In genomic region chr11:47270331-47271271, GRCh38 we compare ENCODE assay signal across 8 cellular contexts. TPM values are rescaled to one million over a fixed set of nuclear protein-coding genes. Genes with fewer than 3 reads are reported as not detected.
DNase-seq lines count a peak whose midpoint lies in the region; ATAC-seq and TF ChIP-seq lines count a peak whose summit lies in the region.

No MANE protein-coding gene starts in this region.

- peak overlapping the region; percentile 71 to 89 (median 86) for H3K27ac Mint-ChIP-seq in CD8-positive, alpha-beta memory T cell

- peaks cover 0 to 33% (median 4%) of the 10 kb centered on the region in 3 donors for H3K36me3 Mint-ChIP-seq in CD8-positive, alpha-beta memory T cell

- 1 to 2% (median 1%) methylated on average over 22 to 34 of the region's 34 CpGs for WGBS in spleen, 5 donors

- CTCF ChIA-PET in CD8-positive, alpha-beta memory T cell (lab: Charles Lee), result interaction anchor here (0.8 to 2.4 kb wide), 6 partner anchors 12 to 99 kb away, joined by 3 to 9 read pairs (median 5); partner anchors contain the start of gene DDB2

- POLR2A ChIA-PET in CD8-positive, alpha-beta memory T cell (lab: Charles Lee), result interaction anchor here (0.6 to 1.5 kb wide), 7 partner anchors 10 to 383 kb away, joined by 3 to 8 read pairs (median 3); partner anchors contain the start of genes ACP2, ARFGAP2 and DDB2

- no peaks in the 10 kb centered on the region for H3K9me3 Mint-ChIP-seq in CD8-positive, alpha-beta memory T cell

- no peak for TF ChIP-seq POLR2A in spleen (IDR thresholded peaks at IDR 0.05)

- peaks cover 49 to 58% (median 53%) of the 10 kb centered on the region in 3 donors for H3K4me1 Mint-ChIP-seq in CD8-positive, alpha-beta memory T cell

- ATAC-seq in GM21515 (IDR thresholded peaks at IDR 0.05; ENCODE audit: unreplicated experiment), result no peak
- no peak for ATAC-seq in GM19463 (IDR thresholded peaks at IDR 0.05; ENCODE audit: unreplicated experiment)

- in situ Hi-C loops in SK-MEL-5 (cut with HindIII; ENCODE audit: low pct_unique_long_range_greater_than_20kb, low sequenced_read_pairs), result no loop called here
- in situ Hi-C loops in T47D (cut with HindIII; ENCODE audit: low pct_unique_long_range_greater_than_20kb, low sequenced_read_pairs), result no loop called here

- H3K4me1 ChIP-seq in CD8-positive, alpha-beta memory T cell (ENCODE audit: insufficient read depth, low read length), result peaks cover 34% of the 10 kb centered on the region
- H3K4me1 ChIP-seq in spleen, result peaks cover 30 to 70% (median 56%) of the 10 kb centered on the region in 6 donors

- no peak for TF ChIP-seq CTCF in spleen (IDR thresholded peaks at IDR 0.05 in 8 of 11, conservative IDR thresholded peaks at IDR 0.05 in 3 of 11)

- intact Hi-C loops in spleen (cut with DNase I; ENCODE audit: low total_unique reads), result no loop called here

- H3K27me3 ChIP-seq in CD8-positive, alpha-beta memory T cell (ENCODE audit: insufficient read depth, low read length, poor library complexity, severe bottlenecking), result no peaks in the 10 kb centered on the region
- no peaks in the 10 kb centered on the region for H3K27me3 ChIP-seq in spleen (replicated peaks in 1 of 7)

- H3K9me3 ChIP-seq in CD8-positive, alpha-beta memory T cell (ENCODE audit: low read length), result no peaks in the 10 kb centered on the region
- H3K9me3 ChIP-seq in spleen, result no peaks in the 10 kb centered on the region

- peak overlapping the region; percentile 83 for H3K27ac ChIP-seq in CD8-positive, alpha-beta memory T cell (ENCODE audit: low read depth, low read length)
- peak overlapping the region; percentile 96 to 99 (median 98) for H3K27ac ChIP-seq in spleen

- H3K27me3 Mint-ChIP-seq in CD8-positive, alpha-beta memory T cell, result no peaks in the 10 kb centered on the region

- H3K4me3 Mint-ChIP-seq in CD8-positive, alpha-beta memory T cell, result peak overlapping the region; percentile 78 to 95 (median 88)

- H3K36me3 ChIP-seq in CD8-positive, alpha-beta memory T cell (ENCODE audit: insufficient read depth, low read length), result peaks cover 19% of the 10 kb centered on the region
- peaks cover 0 to 21% (median 14%) of the 10 kb centered on the region in 6 donors for H3K36me3 ChIP-seq in spleen

- peak; percentile 20 to 57 (median 39) for DNase-seq in CD8-positive, alpha-beta memory T cell
- DNase-seq in HuH-7 (ENCODE audit: low spot score) (peak; percentile 41), SK-MEL-5 (ENCODE audit: low read depth, low spot score) (peak; percentile 53), T47D (ENCODE audit: low read depth in 1 of 2, low spot score in 1 of 2) (peak; percentile 45 to 58), iris pigment epithelial cell (ENCODE audit: low read depth) (peak; percentile 65), spleen (peak; percentile 79)

- peak overlapping the region; percentile 66 for H3K4me3 ChIP-seq in CD8-positive, alpha-beta memory T cell (ENCODE audit: low read length)
- peak overlapping the region; percentile 60 to 93 (median 72) for H3K4me3 ChIP-seq in spleen

RNA-seq across cellular contexts. Expression of gene MADD, which starts 0.7 kb away (rescaled TPM):
- total RNA-seq in CD8-positive, alpha-beta memory T cell, result 10 to 100 TPM; 62.1 to 65.7 TPM
- polyA plus RNA-seq in CD8-positive, alpha-beta memory T cell, result 30.5 TPM
- total RNA-seq in SK-MEL-5 (2014; rRNA removed; shearing (Covaris generic)), result 15.7 and 16.2 TPM in 2 replicates
- 35.5 and 48.7 TPM in 2 replicates for polyA plus RNA-seq in SK-MEL-5 (2015; cell fraction: cytosol; rRNA removed)
- 98.9 and 146 TPM in 2 replicates for polyA plus RNA-seq in SK-MEL-5 (2015; cell fraction: nucleus; rRNA removed)
- 10 to 100 TPM; 53.6 to 82.4 (median 70.1) TPM for total RNA-seq in spleen
- polyA plus RNA-seq in spleen, result 10 to 100 TPM; 15.7 to 35.0 (median 26.1) TPM

RNA-seq across cellular contexts. Expression of gene NR1H3, which starts 12.8 kb away (rescaled TPM):
- total RNA-seq in CD8-positive, alpha-beta memory T cell, result 10 to 100 TPM in 1 of 2 experiments, 1 to 10 TPM in 1; 9.6 to 13.6 TPM
- polyA plus RNA-seq in CD8-positive, alpha-beta memory T cell, result 3.7 TPM
- total RNA-seq in SK-MEL-5 (2014; rRNA removed; shearing (Covaris generic)), result 6.7 and 7.4 TPM in 2 replicates
- polyA plus RNA-seq in SK-MEL-5 (2015; cell fraction: cytosol; rRNA removed), result 5.6 and 6.5 TPM in 2 replicates
- polyA plus RNA-seq in SK-MEL-5 (2015; cell fraction: nucleus; rRNA removed), result 23.9 and 42.9 TPM in 2 replicates
- total RNA-seq in spleen, result 100 to 1,000 TPM in 5 of 7 donors, 10 to 100 TPM in 2; 59.1 to 129 (median 119) TPM
- polyA plus RNA-seq in spleen, result 100 to 1,000 TPM; 136 to 227 (median 219) TPM

RNA-seq across cellular contexts. Expression of gene ACP2, which starts 22.0 kb away (rescaled TPM):
- total RNA-seq in CD8-positive, alpha-beta memory T cell, result 10 to 100 TPM; 24.1 to 24.5 TPM
- 14.6 TPM for polyA plus RNA-seq in CD8-positive, alpha-beta memory T cell
- 38.8 and 44.8 TPM in 2 replicates for total RNA-seq in SK-MEL-5 (2014; rRNA removed; shearing (Covaris generic))
- polyA plus RNA-seq in SK-MEL-5 (2015; cell fraction: cytosol; rRNA removed), result 87.9 and 106 TPM in 2 replicates
- polyA plus RNA-seq in SK-MEL-5 (2015; cell fraction: nucleus; rRNA removed), result 54.4 and 54.6 TPM in 2 replicates
- total RNA-seq in spleen, result 100 to 1,000 TPM in 2 of 7 donors, 10 to 100 TPM in 5; 43.9 to 113 (median 59.8) TPM
- polyA plus RNA-seq in spleen, result 10 to 100 TPM; 18.9 to 34.4 (median 19.9) TPM

RNA-seq across cellular contexts. Expression of gene DDB2, which starts 55.8 kb away (rescaled TPM):
- total RNA-seq in CD8-positive, alpha-beta memory T cell, result 100 to 1,000 TPM; 170 to 172 TPM
- polyA plus RNA-seq in CD8-positive, alpha-beta memory T cell, result 34.4 TPM
- total RNA-seq in SK-MEL-5 (2014; rRNA removed; shearing (Covaris generic)), result 56.7 and 62.4 TPM in 2 replicates
- 51.3 and 52.7 TPM in 2 replicates for polyA plus RNA-seq in SK-MEL-5 (2015; cell fraction: cytosol; rRNA removed)
- polyA plus RNA-seq in SK-MEL-5 (2015; cell fraction: nucleus; rRNA removed), result 228 and 248 TPM in 2 replicates
- 10 to 100 TPM; 29.5 to 66.3 (median 42.5) TPM for total RNA-seq in spleen
- polyA plus RNA-seq in spleen, result 100 to 1,000 TPM in 1 of 3 donors, 10 to 100 TPM in 2; 49.4 to 173 (median 72.7) TPM
